ENCODE assay signal across 23 cellular contexts in the genomic region with DNA sequence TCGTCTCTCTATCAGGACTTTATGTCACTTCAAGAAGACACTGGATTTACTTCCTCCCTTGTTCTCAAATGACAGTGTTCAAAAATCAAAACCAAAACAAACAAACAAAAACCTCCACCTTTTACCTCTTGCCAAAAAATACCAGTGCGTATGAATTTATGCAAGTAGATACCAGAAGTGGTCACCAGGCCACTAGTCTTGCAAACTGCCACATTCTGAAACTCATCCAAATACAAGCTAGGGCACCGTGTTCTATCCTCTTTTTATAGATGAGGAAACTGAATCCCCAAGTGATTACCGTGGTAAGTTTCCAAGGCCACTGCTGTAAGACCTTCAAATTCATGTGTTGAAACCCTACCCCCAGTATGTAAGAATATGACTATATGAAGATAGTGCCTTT.
DNase-seq lines count a peak whose midpoint lies in the region; ATAC-seq and TF ChIP-seq lines count a peak whose summit lies in the region.
"Had no signal": no experiment of that assay in that cellular context is flagged by ENCODE, and none has a peak within 500 bp of the region (broad histone marks: within the 10 kb centered on the region; RNA-seq: fewer than 3 reads in every experiment).

No MANE protein-coding gene starts in this region.

- intact Hi-C loops in posterior cingulate gyrus (cut with DNase I), result no loop called here

- H3K27ac ChIP-seq in RWPE2 (ENCODE audit: poor library complexity, severe bottlenecking), result peak overlapping the region; percentile 94
- H3K27ac ChIP-seq: 22Rv1 had no signal

- H3K27me3 ChIP-seq in RWPE2 (ENCODE audit: insufficient read depth, poor library complexity, severe bottlenecking), result no peaks in the 10 kb centered on the region

- no peak for ATAC-seq in RWPE2 (ENCODE audit: low read depth)
- ATAC-seq: SK-N-SH treated with all-trans-retinoic acid at 6 μM for 48 hours, T-cell had no signal

- H3K36me3 ChIP-seq in RWPE2 (ENCODE audit: low read depth), result no peaks in the 10 kb centered on the region

- H3K4me1 ChIP-seq in RWPE2 (ENCODE audit: insufficient read depth, poor library complexity, severe bottlenecking), result peaks cover 34% of the 10 kb centered on the region

- H3K4me3 ChIP-seq in RWPE2 (ENCODE audit: severe bottlenecking), result no peak overlapping the region

- no peaks in the 10 kb centered on the region for H3K9me3 ChIP-seq in RWPE2 (ENCODE audit: severe bottlenecking)

- TF ChIP-seq CTCF in RWPE2 (IDR thresholded peaks at IDR 0.05; ENCODE audit: poor library complexity, severe bottlenecking), result no peak

- peak; percentile 18 for DNase-seq in NCI-H2196 (lab: John Stamatoyannopoulos, UW; ENCODE audit: unreplicated experiment)
- DNase-seq in NCI-H2196 treated with DMSO at 0.1 percent for 48 hours (lab: John Stamatoyannopoulos, UW; ENCODE audit: unreplicated experiment), result no peak
- DNase-seq in RWPE2 (ENCODE audit: low spot score), result no peak
- peak; percentile 6 for DNase-seq in myocyte (ENCODE audit: low read depth)
- DNase-seq in stimulated activated CD4-positive, alpha-beta T cell treated with anti-CD3 and anti-CD28 coated beads, Interleukin-12 subunit alpha, Interleukin-12 subunit beta, amount 100 ng/mL, for 4 hours, result no peak
- DNase-seq in NCI-H524 (lab: John Stamatoyannopoulos, UW), result no peak
- DNase-seq in NK-92 (lab: John Stamatoyannopoulos, UW; ENCODE audit: unreplicated experiment), result no peak
- DNase-seq in posterior cingulate gyrus, result no peak
- DNase-seq: CD8-positive, alpha-beta memory T cell; DMS79; GOT3; KG1; MM.1S; NCI-H1092 treated with DMSO at 0.1 percent for 48 hours; NCI-H146; NCI-H2029 treated with DMSO at 0.1 percent for 48 hours; NCI-H2171 treated with DMSO at 0.1 percent for 48 hours; NCI-H510A; NCI-H774; OCI-M1; T-cell had no signal

Comparison
In these comparisons a context has a peak if more than half of its experiments do, and no peak if none do; other contexts are left out.
1. DNase-seq: peak in NCI-H2196 (single experiment) and myocyte (single experiment); none in NCI-H2196 treated with DMSO at 0.1 percent for 48 hours (single experiment), RWPE2 (single experiment), stimulated activated CD4-positive, alpha-beta T cell treated with anti-CD3 and anti-CD28 coated beads, Interleukin-12 subunit alpha, Interleukin-12 subunit beta, amount 100 ng/mL, for 4 hours (single experiment), NCI-H524 (0 of 2), NK-92 (single experiment) and posterior cingulate gyrus (0 of 10).